ENCODE assay signal across 9 cellular contexts in the genomic region with DNA sequence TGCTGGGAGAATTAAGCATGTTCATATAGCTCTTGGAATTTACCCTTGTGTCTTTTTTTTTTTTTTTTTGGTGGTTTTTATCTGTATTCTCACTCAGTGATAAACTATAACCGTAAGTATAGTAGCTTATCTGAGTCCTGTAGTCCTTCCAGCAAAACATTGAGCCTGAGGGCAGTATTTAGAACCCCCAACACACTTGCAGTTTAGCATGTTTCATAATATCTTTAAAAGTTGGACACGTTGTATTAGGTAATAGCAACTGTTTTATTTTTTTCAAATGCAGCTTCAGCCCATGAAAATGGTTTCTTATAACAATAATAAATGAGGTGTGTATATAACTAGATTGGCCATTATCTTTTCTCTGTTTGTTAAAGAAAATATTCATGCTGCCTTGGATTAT.
"Had no signal": no experiment of that assay in that cellular context is flagged by ENCODE, and none has a peak within 500 bp of the region (broad histone marks: within the 10 kb centered on the region; RNA-seq: fewer than 3 reads in every experiment).

No MANE protein-coding gene starts in this region.

- H3K36me3 ChIP-seq: HAP-1 had no signal

- H3K27ac ChIP-seq: GM23248, HL-60 had no signal

- H3K4me1 ChIP-seq: HAP-1 had no signal

- ATAC-seq: HCT116, HepG2 had no signal

- H3K4me3 ChIP-seq: GM23248, HAP-1 had no signal

- DNase-seq: GM23248, GOT3, H7, HFFc6, KBM-7 had no signal

- H2AFZ ChIP-seq: GM23248 had no signal

- H3K9me3 ChIP-seq: HAP-1 had no signal
